1 cellular context compared by ENCODE assay signal in genomic region chr18:54879691-54880090, GRCh38.
TF ChIP-seq lines count a peak whose summit lies in the region.

No MANE protein-coding gene starts in this region.

TF ChIP-seq in WTC11, 78 proteins besides CTCF, POLR2A, EP300 and RAD21 (continued from another document):
- TF ChIP-seq, protein P1, sequence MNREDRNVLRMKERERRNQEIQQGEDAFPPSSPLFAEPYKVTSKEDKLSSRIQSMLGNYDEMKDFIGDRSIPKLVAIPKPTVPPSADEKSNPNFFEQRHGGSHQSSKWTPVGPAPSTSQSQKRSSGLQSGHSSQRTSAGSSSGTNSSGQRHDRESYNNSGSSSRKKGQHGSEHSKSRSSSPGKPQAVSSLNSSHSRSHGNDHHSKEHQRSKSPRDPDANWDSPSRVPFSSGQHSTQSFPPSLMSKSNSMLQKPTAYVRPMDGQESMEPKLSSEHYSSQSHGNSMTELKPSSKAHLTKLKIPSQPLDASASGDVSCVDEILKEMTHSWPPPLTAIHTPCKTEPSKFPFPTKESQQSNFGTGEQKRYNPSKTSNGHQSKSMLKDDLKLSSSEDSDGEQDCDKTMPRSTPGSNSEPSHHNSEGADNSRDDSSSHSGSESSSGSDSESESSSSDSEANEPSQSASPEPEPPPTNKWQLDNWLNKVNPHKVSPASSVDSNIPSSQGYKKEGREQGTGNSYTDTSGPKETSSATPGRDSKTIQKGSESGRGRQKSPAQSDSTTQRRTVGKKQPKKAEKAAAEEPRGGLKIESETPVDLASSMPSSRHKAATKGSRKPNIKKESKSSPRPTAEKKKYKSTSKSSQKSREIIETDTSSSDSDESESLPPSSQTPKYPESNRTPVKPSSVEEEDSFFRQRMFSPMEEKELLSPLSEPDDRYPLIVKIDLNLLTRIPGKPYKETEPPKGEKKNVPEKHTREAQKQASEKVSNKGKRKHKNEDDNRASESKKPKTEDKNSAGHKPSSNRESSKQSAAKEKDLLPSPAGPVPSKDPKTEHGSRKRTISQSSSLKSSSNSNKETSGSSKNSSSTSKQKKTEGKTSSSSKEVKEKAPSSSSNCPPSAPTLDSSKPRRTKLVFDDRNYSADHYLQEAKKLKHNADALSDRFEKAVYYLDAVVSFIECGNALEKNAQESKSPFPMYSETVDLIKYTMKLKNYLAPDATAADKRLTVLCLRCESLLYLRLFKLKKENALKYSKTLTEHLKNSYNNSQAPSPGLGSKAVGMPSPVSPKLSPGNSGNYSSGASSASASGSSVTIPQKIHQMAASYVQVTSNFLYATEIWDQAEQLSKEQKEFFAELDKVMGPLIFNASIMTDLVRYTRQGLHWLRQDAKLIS (CRISPR knock-in tag; IDR thresholded peaks at IDR 0.05; ENCODE audit: borderline replicate concordance), result no peak
- no peak for TF ChIP-seq PREB (CRISPR knock-in tag; IDR thresholded peaks at IDR 0.05; ENCODE audit: borderline replicate concordance)
- no peak for TF ChIP-seq USF1 (CRISPR knock-in tag; IDR thresholded peaks at IDR 0.05)
- no peak for TF ChIP-seq FOXJ3 (CRISPR knock-in tag; IDR thresholded peaks at IDR 0.05; ENCODE audit: borderline replicate concordance)
